ENCODE assay signal across 11 cellular contexts in the genomic region with DNA sequence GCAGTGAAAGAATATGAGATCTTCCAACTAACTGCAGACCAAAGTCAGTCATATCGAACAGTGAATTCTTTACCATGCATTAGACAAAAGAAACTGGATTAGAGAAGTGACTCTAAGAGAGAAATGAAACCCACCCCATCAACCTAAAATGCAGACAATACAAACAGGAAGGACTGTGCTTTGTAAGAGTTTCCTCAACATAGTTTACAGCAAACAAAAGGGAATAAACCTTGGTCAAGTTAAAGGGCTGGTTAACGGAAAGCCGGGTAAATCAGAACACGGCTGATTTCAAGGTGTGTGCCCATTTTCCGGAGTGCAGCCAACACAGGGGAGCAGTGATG. TPM values are rescaled to one million over a fixed set of nuclear protein-coding genes. Genes with fewer than 3 reads are reported as not detected.
DNase-seq lines count a peak whose midpoint lies in the region; ATAC-seq, FAIRE-seq and TF ChIP-seq lines count a peak whose summit lies in the region.
"Had no signal": no experiment of that assay in that cellular context is flagged by ENCODE, and none has a peak within 500 bp of the region (broad histone marks: within the 10 kb centered on the region; RNA-seq: fewer than 3 reads in every experiment).

No MANE protein-coding gene starts in this region.

- RAD21 ChIA-PET in GM12878 (lab: Charles Lee; ENCODE audit: unreplicated experiment): no interaction called here

- H3K4me2 ChIP-seq in GM12878 (ENCODE audit: control insufficient read depth, insufficient read depth): no peak overlapping the region; the same call in 1 of the 2 replicates
- no peak overlapping the region for H3K4me2 ChIP-seq in PC-3 (ENCODE audit: low read length)

- TF ChIP-seq RAD21 in GM12878 (IDR thresholded peaks at IDR 0.05; ENCODE audit: insufficient read depth, low read depth, low read length): no peak

- SMC1A ChIA-PET in GM12878 (lab: Charles Lee; ENCODE audit: uncharacterized antibody, unreplicated experiment): no interaction called here

- peak overlapping the region; percentile 63 for H3K27ac Mint-ChIP-seq in stimulated activated effector memory CD8-positive, alpha-beta T cell treated with anti-CD3 and anti-CD28 coated beads, Interleukin-12 subunit alpha, Interleukin-12 subunit beta, amount 100 ng/mL, for 72 hours

- no peaks in the 10 kb centered on the region for H3K79me2 ChIP-seq in GM12878 (ENCODE audit: control insufficient read depth, insufficient read depth, low read length)
- no peaks in the 10 kb centered on the region for H3K79me2 ChIP-seq in PC-3 (ENCODE audit: low read length)

- H3K9ac ChIP-seq in GM12878 (ENCODE audit: control insufficient read depth, insufficient read depth, low read length) (no peak overlapping the region), PC-3 (ENCODE audit: low read length) (no peak overlapping the region)

- H2AFZ ChIP-seq in GM12878 (ENCODE audit: control insufficient read depth, low read depth, low read length) (no peak overlapping the region), PC-3 (ENCODE audit: low read length) (no peak overlapping the region)

- TF ChIP-seq POLR2A in GM12878 (IDR thresholded peaks at IDR 0.05; ENCODE audit: low read depth, low read length): no peak

- no peaks in the 10 kb centered on the region for H3K9me2 ChIP-seq in PC-3 (replicated peaks; ENCODE audit: low read length)

- H3K9me3 Mint-ChIP-seq in stimulated activated effector memory CD8-positive, alpha-beta T cell treated with anti-CD3 and anti-CD28 coated beads, Interleukin-12 subunit alpha, Interleukin-12 subunit beta, amount 100 ng/mL, for 72 hours: peaks cover 8% of the 10 kb centered on the region

- DNase-seq in GM12878 (ENCODE audit: low read depth, low spot score) (no peak), SK-N-DZ (ENCODE audit: low spot score) (no peak), PC-3 (no peak), NCI-H510A treated with DMSO at 0.1 percent for 48 hours (lab: John Stamatoyannopoulos, UW) (no peak)
- DNase-seq in stimulated activated effector memory CD8-positive, alpha-beta T cell treated with anti-CD3 and anti-CD28 coated beads, Interleukin-12 subunit alpha, Interleukin-12 subunit beta, amount 100 ng/mL, for 72 hours (ENCODE audit: low spot score in 2 of 2): no peak
- DNase-seq in activated CD4-positive, alpha-beta T cell treated with anti-CD3 and anti-CD28 coated beads for 4 hours: no peak
- DNase-seq: activated CD4-positive, CD25-positive, alpha-beta regulatory T cell treated with anti-CD3 and anti-CD28 coated beads, Interleukin-2, amount 50 U/mL, for 72 hours; gastrocnemius medialis; NCI-H524 treated with DMSO at 0.1 percent for 48 hours had no signal

- H3K4me3 ChIP-seq in GM12878: no peak overlapping the region
- no peak overlapping the region for H3K4me3 ChIP-seq in PC-3 (ENCODE audit: low read length)
- H3K4me3 ChIP-seq: gastrocnemius medialis had no signal

- H3K36me3 ChIP-seq in GM12878 (ENCODE audit: control insufficient read depth in 2 of 2, insufficient read depth in 2 of 2, low read length in 1 of 2) (no peaks in the 10 kb centered on the region), PC-3 (ENCODE audit: low read depth, low read length) (no peaks in the 10 kb centered on the region)
- H3K36me3 ChIP-seq: gastrocnemius medialis had no signal

- intact Hi-C loops in GM12878 (cut with micrococcal nuclease; ENCODE audit: unreplicated experiment): no loop called here
- intact Hi-C loops in PC-3 (cut with micrococcal nuclease): no loop called here

- H3K36me3 Mint-ChIP-seq in stimulated activated effector memory CD8-positive, alpha-beta T cell treated with anti-CD3 and anti-CD28 coated beads, Interleukin-12 subunit alpha, Interleukin-12 subunit beta, amount 100 ng/mL, for 72 hours: peaks cover 6% of the 10 kb centered on the region

- ATAC-seq in GM19397 (IDR thresholded peaks at IDR 0.05; ENCODE audit: unreplicated experiment): peak; percentile 65
- peak; percentile 89 for ATAC-seq in HG02973 (IDR thresholded peaks at IDR 0.05; ENCODE audit: unreplicated experiment)
- ATAC-seq in GM12878: peak; percentile 57
- ATAC-seq in stimulated activated effector memory CD8-positive, alpha-beta T cell treated with anti-CD3 and anti-CD28 coated beads, Interleukin-12 subunit alpha, Interleukin-12 subunit beta, amount 100 ng/mL, for 72 hours: no peak
- no peak for ATAC-seq in PC-3

- no peaks in the 10 kb centered on the region for H3F3A ChIP-seq in PC-3 (ENCODE audit: low read length, unreplicated experiment)

- 42% methylated on average over 5 of the region's 5 CpGs for WGBS in GM12878 (ENCODE audit: insufficient coverage, insufficient replicate concordance, low lambda C conversion rate, missing lambda C conversion rate)

- BruUV-seq in GM12878 (replicated peaks; lab: Mats Ljungman, UMichigan) (no TSS peak), PC-3 (replicated peaks; lab: Mats Ljungman, UMichigan) (no TSS peak)

- H3K4me1 Mint-ChIP-seq in stimulated activated effector memory CD8-positive, alpha-beta T cell treated with anti-CD3 and anti-CD28 coated beads, Interleukin-12 subunit alpha, Interleukin-12 subunit beta, amount 100 ng/mL, for 72 hours: peaks cover 42% of the 10 kb centered on the region

- no peak for TF ChIP-seq EP300 in GM12878 (IDR thresholded peaks at IDR 0.05; ENCODE audit: borderline replicate concordance in 1 of 2, control insufficient read depth in 1 of 2, low read depth in 2 of 2, low read length in 2 of 2)

- peak; percentile 18 for FAIRE-seq in GM12878 (lab: Jason Lieb, UNC)

- H3K9me3 ChIP-seq in GM12878 (replicated peaks; ENCODE audit: control insufficient read depth, insufficient read depth, low read length) (no peaks in the 10 kb centered on the region; the same call in 2 of the 3 replicates), PC-3 (ENCODE audit: low read length) (no peaks in the 10 kb centered on the region)
- H3K9me3 ChIP-seq: gastrocnemius medialis had no signal

- H3K4me3 Mint-ChIP-seq in stimulated activated effector memory CD8-positive, alpha-beta T cell treated with anti-CD3 and anti-CD28 coated beads, Interleukin-12 subunit alpha, Interleukin-12 subunit beta, amount 100 ng/mL, for 72 hours: peak overlapping the region; percentile 10

- POLR2A ChIA-PET in GM12878 (lab: Charles Lee): no interaction called here
- POLR2A ChIA-PET in PC-3 (lab: Charles Lee; ENCODE audit: unreplicated experiment): no interaction called here

- H3K27me3 ChIP-seq in GM12878 (replicated peaks in 1 of 2; ENCODE audit: control insufficient read depth in 2 of 2, insufficient read depth in 2 of 2, low read length in 1 of 2) (no peaks in the 10 kb centered on the region), PC-3 (ENCODE audit: low read length) (no peaks in the 10 kb centered on the region)
- H3K27me3 ChIP-seq: gastrocnemius medialis had no signal

- H3K27ac ChIP-seq in GM12878 (ENCODE audit: control insufficient read depth, insufficient read depth) (no peak overlapping the region), PC-3 (ENCODE audit: low read length) (no peak overlapping the region)

- H4K20me1 ChIP-seq in GM12878 (ENCODE audit: control insufficient read depth, insufficient read depth) (no peaks in the 10 kb centered on the region), PC-3 (ENCODE audit: low read length) (no peaks in the 10 kb centered on the region)

- in situ Hi-C loops in GM12878 (cut with MboI): no loop called here

- CTCF ChIA-PET in GM12878 (lab: Yijun Ruan, JAX): no interaction called here
- CTCF ChIA-PET in PC-3 (lab: Charles Lee): no interaction called here

- TF ChIP-seq CTCF in GM12878 (IDR thresholded peaks at IDR 0.05 in 2 of 3, conservative IDR thresholded peaks at IDR 0.05 in 1 of 3; ENCODE audit: control insufficient read depth in 2 of 3, extremely low read depth in 1 of 3, insufficient read depth in 1 of 3, low read depth in 3 of 3, low read length in 3 of 3) (no peak), PC-3 (conservative IDR thresholded peaks at IDR 0.05; ENCODE audit: low read depth, low read length) (no peak)

- H3K4me1 ChIP-seq in GM12878 (ENCODE audit: control insufficient read depth, insufficient read depth, low read length) (peaks cover 8% of the 10 kb centered on the region), PC-3 (ENCODE audit: insufficient read depth, low read length) (no peaks in the 10 kb centered on the region)

TF ChIP-seq in GM12878, 131 proteins besides CTCF, POLR2A, EP300 and RAD21 (continues in another document):
- TF ChIP-seq TCF7 (IDR thresholded peaks at IDR 0.05; ENCODE audit: borderline replicate concordance) (no peak), KAT2A (conservative IDR thresholded peaks at IDR 0.05; ENCODE audit: control insufficient read depth, low read depth, low read length) (no peak), CBX5 (IDR thresholded peaks at IDR 0.05; ENCODE audit: low read depth) (no peak)
- TF ChIP-seq, protein P1, sequence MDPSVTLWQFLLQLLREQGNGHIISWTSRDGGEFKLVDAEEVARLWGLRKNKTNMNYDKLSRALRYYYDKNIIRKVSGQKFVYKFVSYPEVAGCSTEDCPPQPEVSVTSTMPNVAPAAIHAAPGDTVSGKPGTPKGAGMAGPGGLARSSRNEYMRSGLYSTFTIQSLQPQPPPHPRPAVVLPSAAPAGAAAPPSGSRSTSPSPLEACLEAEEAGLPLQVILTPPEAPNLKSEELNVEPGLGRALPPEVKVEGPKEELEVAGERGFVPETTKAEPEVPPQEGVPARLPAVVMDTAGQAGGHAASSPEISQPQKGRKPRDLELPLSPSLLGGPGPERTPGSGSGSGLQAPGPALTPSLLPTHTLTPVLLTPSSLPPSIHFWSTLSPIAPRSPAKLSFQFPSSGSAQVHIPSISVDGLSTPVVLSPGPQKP (IDR thresholded peaks at IDR 0.05; ENCODE audit: low read depth, low read length): no peak

RNA-seq across cellular contexts. Expression of a gene that starts 39.2 kb away (rescaled TPM):
- total RNA-seq in GM12878 (2013; cell fraction: nucleolus; rRNA removed): not detected in 2 replicates
- total RNA-seq in GM12878 (2014; rRNA removed): not detected in 2 replicates
- not detected in 2 replicates for total RNA-seq in GM12878 (2014; rRNA removed; fragmentation: Illumina TruSeq; extraction: Trizol)
- 0.05 and 0.18 TPM in 2 replicates for total RNA-seq in GM12878 (2021)
- polyA plus RNA-seq in GM12878 (2011; ENCODE audit: low read depth): 0.03 TPM
- polyA plus RNA-seq in GM12878 (2011; rRNA removed): 0.01 and 0.03 TPM in 2 replicates
- 0.02 and 0.03 TPM in 2 replicates for polyA plus RNA-seq in GM12878 (2011; cell fraction: cytosol; rRNA removed)
- polyA plus RNA-seq in GM12878 (2011; cell fraction: nucleus; rRNA removed): 0.01 and 0.09 TPM in 2 replicates
- polyA plus RNA-seq in GM12878 (2012): 0.04 TPM in 1 of 2 replicates, not detected in the other
- 0.11 TPM in 1 of 2 replicates, not detected in the other for polyA plus RNA-seq in GM12878 (2014; fragmentation: Illumina TruSeq; extraction: Trizol)
- polyA plus RNA-seq in GM12878 (2014; fragmentation: Nextera tagmentation; extraction: Ambion mirVana): not detected
- polyA plus RNA-seq in GM12878 (2014; rRNA removed): not detected in 2 replicates
- not detected for polyA plus RNA-seq in GM12878 (2016; fragmentation: Nextera tagmentation; extraction: Ambion mirVana)
- polyA minus RNA-seq in GM12878 (2011; rRNA and poly(A)+ RNA removed): 0.15 TPM in 2 replicates
- polyA minus RNA-seq in GM12878 (2011; cell fraction: cytosol; rRNA and poly(A)+ RNA removed): not detected in 2 replicates
- polyA minus RNA-seq in GM12878 (2011; cell fraction: nucleus; rRNA and poly(A)+ RNA removed): under 0.01 and 0.19 TPM in 2 replicates
- 10.6 and 12.1 TPM in 2 replicates for polyA plus RNA-seq in SK-N-DZ (2014; cell fraction: cytosol; rRNA removed)
- 12.2 and 15.1 TPM in 2 replicates for polyA plus RNA-seq in SK-N-DZ (2014; cell fraction: nucleus; rRNA removed)
- 8.9 and 9.8 TPM in 2 replicates for total RNA-seq in PC-3 (2014; rRNA removed)

Comparison
In these comparisons a context has a peak if more than half of its experiments do, and no peak if none do; other contexts are left out.
1. ATAC-seq: peak in GM19397 (single experiment), HG02973 (single experiment) and GM12878 (single experiment); none in stimulated activated effector memory CD8-positive, alpha-beta T cell treated with anti-CD3 and anti-CD28 coated beads, Interleukin-12 subunit alpha, Interleukin-12 subunit beta, amount 100 ng/mL, for 72 hours (single experiment) and PC-3 (single experiment).